20 cellular contexts compared by ENCODE assay signal in the genomic region with DNA sequence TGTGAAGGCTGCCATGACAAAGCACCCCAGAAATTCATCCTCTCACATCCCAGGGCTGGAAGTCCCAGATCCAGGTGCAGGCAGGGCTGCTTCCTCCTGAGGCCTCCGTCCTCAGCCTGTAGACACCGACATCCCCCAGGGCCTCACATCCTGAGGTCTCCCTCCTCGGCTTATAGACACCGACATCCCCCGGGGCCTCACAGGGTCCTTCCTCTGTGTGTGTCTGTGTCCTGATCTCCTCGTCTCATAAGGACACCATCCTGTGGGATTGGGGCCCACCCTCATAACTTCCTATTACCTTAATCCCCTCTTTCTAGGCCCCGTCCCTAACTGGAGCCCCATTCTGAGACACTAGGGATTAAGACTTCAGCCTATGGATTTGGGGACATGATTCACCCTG.
"Had no signal": no experiment of that assay in that cellular context is flagged by ENCODE, and none has a peak within 500 bp of the region (broad histone marks: within the 10 kb centered on the region; RNA-seq: fewer than 3 reads in every experiment).

No MANE protein-coding gene starts in this region.

- H3K4me1 ChIP-seq: colonic mucosa, lower lobe of right lung, psoas muscle, sigmoid colon, testis, tibial artery had no signal

- DNase-seq: colonic mucosa; dermis blood vessel endothelial cell; effector memory CD8-positive, alpha-beta T cell; hypothalamus; immature natural killer cell; left ventricle myocardium superior; lower lobe of right lung; natural killer cell; psoas muscle; right cardiac atrium; sigmoid colon; spleen; stimulated activated CD4-positive, alpha-beta T cell treated with anti-CD3 and anti-CD28 coated beads, Interleukin-4, amount 100 ng/mL, for 4 hours; stimulated activated naive CD8-positive, alpha-beta T cell treated with anti-CD3 and anti-CD28 coated beads, Interleukin-15, Interleukin-2, amounts not matched to agents 100 U/mL and 50 U/mL, for 24 hours; substantia nigra; testis; tibial artery had no signal

- H2AFZ ChIP-seq: neural progenitor cell had no signal

- H3K36me3 Mint-ChIP-seq: natural killer cell; neural progenitor cell; stimulated activated memory B cell treated with anti-CD40 and anti-IgM and Interleukin-4, amounts not matched to agents 10 μg/mL and 1 μg/mL and 100 μg/mL, for 72 hours; type B pancreatic cell had no signal

- ATAC-seq: effector memory CD8-positive, alpha-beta T cell; left ventricle myocardium superior; lower lobe of right lung; natural killer cell; psoas muscle; right cardiac atrium; stimulated activated memory B cell treated with anti-CD40 and anti-IgM and Interleukin-4, amounts not matched to agents 10 μg/mL and 1 μg/mL and 100 μg/mL, for 72 hours; stimulated activated naive CD8-positive, alpha-beta T cell treated with anti-CD3 and anti-CD28 coated beads, Interleukin-15, Interleukin-2, amounts not matched to agents 100 U/mL and 50 U/mL, for 24 hours had no signal

- H3K9me3 ChIP-seq: colonic mucosa, lower lobe of right lung, psoas muscle, sigmoid colon, spleen, testis, tibial artery had no signal

- H3K9ac ChIP-seq: neural progenitor cell had no signal

- H3K9me3 Mint-ChIP-seq: type B pancreatic cell had no signal

- H3K4me2 ChIP-seq: neural progenitor cell had no signal

- H3K27ac Mint-ChIP-seq: effector memory CD8-positive, alpha-beta T cell; natural killer cell; neural progenitor cell; stimulated activated memory B cell treated with anti-CD40 and anti-IgM and Interleukin-4, amounts not matched to agents 10 μg/mL and 1 μg/mL and 100 μg/mL, for 72 hours; type B pancreatic cell had no signal

- H3K27me3 ChIP-seq: colonic mucosa, neural progenitor cell, testis had no signal

- H3K4me3 Mint-ChIP-seq: effector memory CD8-positive, alpha-beta T cell; immature natural killer cell; natural killer cell; neural progenitor cell; stimulated activated memory B cell treated with anti-CD40 and anti-IgM and Interleukin-4, amounts not matched to agents 10 μg/mL and 1 μg/mL and 100 μg/mL, for 72 hours; type B pancreatic cell had no signal

- H3K4me3 ChIP-seq: colonic mucosa, lower lobe of right lung, neural progenitor cell, psoas muscle, sigmoid colon, spleen, testis, tibial artery had no signal

- H3K27ac ChIP-seq: colonic mucosa, lower lobe of right lung, neural progenitor cell, psoas muscle, sigmoid colon, spleen, testis, tibial artery had no signal

- H3K36me3 ChIP-seq: colonic mucosa, lower lobe of right lung, neural progenitor cell, sigmoid colon, spleen, tibial artery had no signal
